ENCODE assay signal across 24 cellular contexts in genomic region chr19:30439271-30439750, GRCh38.
"Had no signal": no experiment of that assay in that cellular context is flagged by ENCODE, and none has a peak within 500 bp of the region (broad histone marks: within the 10 kb centered on the region; RNA-seq: fewer than 3 reads in every experiment).

No MANE protein-coding gene starts in this region.

- H3K4me1 Mint-ChIP-seq: mesothelial cell of epicardium; naive thymus-derived CD4-positive, alpha-beta T cell; stimulated activated naive B cell treated with anti-CD40 and anti-IgM and Interleukin-4, amounts not matched to agents 10 μg/mL and 1 μg/mL and 100 μg/mL, for 72 hours had no signal

- H3K36me3 ChIP-seq: left ventricle myocardium inferior, ovary, right atrium auricular region, right lobe of liver, suprapubic skin, thoracic aorta, tibial artery, upper lobe of right lung had no signal

- H3K27me3 Mint-ChIP-seq: stimulated activated naive B cell treated with anti-CD40 and anti-IgM and Interleukin-4, amounts not matched to agents 10 μg/mL and 1 μg/mL and 100 μg/mL, for 72 hours had no signal

- H3K4me3 ChIP-seq: left ventricle myocardium inferior, lung, mucosa of descending colon, ovary, right atrium auricular region, right lobe of liver, smooth muscle cell, suprapubic skin, thoracic aorta, tibial artery, upper lobe of right lung had no signal

- H3K27me3 ChIP-seq: ovary, right atrium auricular region, right lobe of liver, upper lobe of right lung had no signal

- ATAC-seq: mucosa of descending colon; naive thymus-derived CD4-positive, alpha-beta T cell; natural killer cell treated with Interleukin-12 subunit alpha and Interleukin-12 subunit beta and Interleukin-15 and Interleukin-18, amount 100 ng/mL, for 72 hours; right lobe of liver; stimulated activated naive B cell treated with anti-CD40 and anti-IgM and Interleukin-4, amounts not matched to agents 10 μg/mL and 1 μg/mL and 100 μg/mL, for 72 hours; stimulated activated naive CD8-positive, alpha-beta T cell treated with anti-CD3 and anti-CD28 coated beads, Interleukin-15, Interleukin-2, amounts not matched to agents 100 U/mL and 50 U/mL, for 24 hours; upper lobe of right lung had no signal

- H3K27ac ChIP-seq: left ventricle myocardium inferior, ovary, right atrium auricular region, right lobe of liver, suprapubic skin, thoracic aorta, tibial artery, upper lobe of right lung had no signal

- H3K9me3 ChIP-seq: left ventricle myocardium inferior, mucosa of descending colon, ovary, right atrium auricular region, right lobe of liver, suprapubic skin, thoracic aorta, tibial artery, upper lobe of right lung had no signal

- H3K4me2 ChIP-seq: smooth muscle cell had no signal

- H3K27ac Mint-ChIP-seq: mesothelial cell of epicardium; naive thymus-derived CD4-positive, alpha-beta T cell; natural killer cell treated with Interleukin-12 subunit alpha and Interleukin-12 subunit beta and Interleukin-15 and Interleukin-18, amount 100 ng/mL, for 72 hours; progenitor cell of endocrine pancreas; stimulated activated naive B cell treated with anti-CD40 and anti-IgM and Interleukin-4, amounts not matched to agents 10 μg/mL and 1 μg/mL and 100 μg/mL, for 72 hours had no signal

- H3K4me3 Mint-ChIP-seq: mesothelial cell of epicardium; naive thymus-derived CD4-positive, alpha-beta T cell; natural killer cell treated with Interleukin-12 subunit alpha and Interleukin-12 subunit beta and Interleukin-15 and Interleukin-18, amount 100 ng/mL, for 72 hours; stimulated activated naive B cell treated with anti-CD40 and anti-IgM and Interleukin-4, amounts not matched to agents 10 μg/mL and 1 μg/mL and 100 μg/mL, for 72 hours had no signal

- H3K36me3 Mint-ChIP-seq: mesothelial cell of epicardium; natural killer cell treated with Interleukin-12 subunit alpha and Interleukin-12 subunit beta and Interleukin-15 and Interleukin-18, amount 100 ng/mL, for 72 hours; stimulated activated naive B cell treated with anti-CD40 and anti-IgM and Interleukin-4, amounts not matched to agents 10 μg/mL and 1 μg/mL and 100 μg/mL, for 72 hours had no signal

- DNase-seq: islet precursor cell; left ventricle myocardium inferior; mesendoderm; mucosa of descending colon; naive thymus-derived CD4-positive, alpha-beta T cell; ovary; right lobe of liver; stimulated activated CD4-positive, alpha-beta T cell treated with anti-CD3 and anti-CD28 coated beads, Interleukin-12 subunit alpha, Interleukin-12 subunit beta, amount 100 ng/mL, for 4 hours; stimulated activated CD4-positive, alpha-beta T cell treated with anti-CD3 and anti-CD28 coated beads, Interleukin-15, amount 100 ng/mL, for 24 hours; stimulated activated CD4-positive, alpha-beta T cell treated with anti-CD3 and anti-CD28 coated beads, Interleukin-2, amount 100 ng/mL, for 24 hours; stimulated activated CD4-positive, alpha-beta T cell treated with anti-CD3 and anti-CD28 coated beads, Interleukin-4, amount 100 ng/mL, for 1 hour; stimulated activated naive B cell treated with anti-CD40 and anti-IgM and Interleukin-4, amounts not matched to agents 10 μg/mL and 1 μg/mL and 100 μg/mL, for 72 hours; stimulated activated naive CD8-positive, alpha-beta T cell treated with anti-CD3 and anti-CD28 coated beads, Interleukin-15, Interleukin-2, amounts not matched to agents 100 U/mL and 50 U/mL, for 24 hours; trophoblast cell; upper lobe of right lung had no signal

- H3K4me1 ChIP-seq: left ventricle myocardium inferior, right atrium auricular region, right lobe of liver, suprapubic skin, tibial artery, upper lobe of right lung had no signal

- H3K9me3 Mint-ChIP-seq: mesothelial cell of epicardium; natural killer cell treated with Interleukin-12 subunit alpha and Interleukin-12 subunit beta and Interleukin-15 and Interleukin-18, amount 100 ng/mL, for 72 hours had no signal
